Comparison of ENCODE assay signal across 13 cellular contexts in the genomic region with DNA sequence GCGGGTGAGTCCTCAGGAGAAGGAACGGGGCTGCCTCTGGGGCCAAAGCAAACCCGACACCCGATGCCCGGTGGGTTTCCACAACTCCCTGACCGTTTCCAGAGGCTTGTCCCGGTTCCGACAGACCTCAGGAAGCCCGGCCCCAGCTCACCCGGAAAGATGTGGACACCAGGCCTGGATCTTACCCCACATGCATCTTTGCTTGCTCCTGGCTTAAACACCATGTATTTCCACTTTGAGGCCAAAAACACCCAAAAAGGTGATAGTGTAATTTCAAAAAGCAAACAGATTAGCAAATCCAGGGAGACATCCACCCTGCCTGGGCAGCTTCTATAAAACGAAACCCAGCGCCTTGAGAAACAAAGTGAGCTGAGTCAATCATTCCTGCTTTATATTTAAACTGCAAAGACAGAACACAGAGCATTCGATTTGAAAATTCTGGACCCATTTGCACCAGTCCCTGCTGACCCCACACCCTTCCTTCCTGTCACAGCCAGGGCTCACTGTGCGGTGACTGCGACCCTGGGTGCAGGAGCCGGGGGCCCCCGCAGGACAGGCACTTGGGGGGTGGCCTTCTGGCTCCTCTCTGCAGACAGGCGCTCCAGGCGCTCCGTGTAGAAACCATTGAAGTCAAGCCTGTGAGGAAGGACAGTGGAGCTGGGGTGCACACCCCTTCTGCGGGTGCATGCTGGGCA. TPM values are rescaled to one million over a fixed set of nuclear protein-coding genes. Genes with fewer than 3 reads are reported as not detected.
A peak's percentile ranks its signal among the peaks of the same experiment; 100 is the strongest.
DNase-seq lines count a peak whose midpoint lies in the region; ATAC-seq and TF ChIP-seq lines count a peak whose summit lies in the region.
"Had no signal": no experiment of that assay in that cellular context is flagged by ENCODE, and none has a peak within 500 bp of the region (broad histone marks: within the 10 kb centered on the region; RNA-seq: fewer than 3 reads in every experiment).

No MANE protein-coding gene starts in this region.

- H3K9me3 Mint-ChIP-seq in CD14-positive monocyte (peaks cover 0 to 2% (median 0%) of the 10 kb centered on the region in 7 donors), nephron progenitor cell (no peaks in the 10 kb centered on the region)
- H3K9me3 Mint-ChIP-seq in activated naive CD4-positive, alpha-beta T cell treated with anti-CD3 and anti-CD28 coated beads for 36 hours = no peaks in the 10 kb centered on the region
- H3K9me3 Mint-ChIP-seq: WTC11 had no signal

- H3F3A ChIP-seq in Loucy (ENCODE audit: low read depth) = no peaks in the 10 kb centered on the region

- H3K4me3 ChIP-seq in Loucy (ENCODE audit: low read length, poor library complexity, severe bottlenecking) (no peak overlapping the region), colonic mucosa (no peak overlapping the region), mucosa of descending colon (no peak overlapping the region), tibial nerve (no peak overlapping the region)

- CTCF ChIA-PET in activated naive CD4-positive, alpha-beta T cell treated with anti-CD3 and anti-CD28 coated beads for 36 hours (lab: Charles Lee) = interaction anchor here (0.6 to 2.8 kb wide), 4 partner anchors 15 to 136 kb away, joined by 3 to 7 read pairs (median 4); no protein-coding TSS in a partner anchor

- DNase-seq in CD14-positive monocyte (ENCODE audit: low spot score) (no peak), colonic mucosa (no peak), nephron progenitor cell (no peak), mucosa of descending colon (no peak), tibial nerve (ENCODE audit: low spot score in 2 of 2) (no peak)
- no peak for DNase-seq in activated naive CD4-positive, alpha-beta T cell treated with anti-CD3 and anti-CD28 coated beads for 36 hours
- DNase-seq in activated CD4-positive, alpha-beta T cell treated with anti-CD3 and anti-CD28 coated beads, Interleukin-2, amount 50 U/mL, for 48 hours = no peak

- TF ChIP-seq CTCF in CD14-positive monocyte (IDR thresholded peaks at IDR 0.05) = no peak
- no peak for TF ChIP-seq CTCF in Loucy (conservative IDR thresholded peaks at IDR 0.05; ENCODE audit: low read length)
- TF ChIP-seq CTCF in colonic mucosa (IDR thresholded peaks at IDR 0.05) = no peak
- no peak for TF ChIP-seq CTCF in nephron progenitor cell (IDR thresholded peaks at IDR 0.05)
- no peak for TF ChIP-seq CTCF in mucosa of descending colon (IDR thresholded peaks at IDR 0.05)
- no peak for TF ChIP-seq CTCF in tibial nerve (IDR thresholded peaks at IDR 0.05)

- H3K9me2 ChIP-seq in Loucy (replicated peaks; ENCODE audit: low read depth, low read length) = no peaks in the 10 kb centered on the region

- peaks cover 41 to 46% of the 10 kb centered on the region in 2 donors for H3K36me3 Mint-ChIP-seq in CD14-positive monocyte
- H3K36me3 Mint-ChIP-seq in nephron progenitor cell (ENCODE audit: low read depth) = peaks cover 17% of the 10 kb centered on the region
- peaks cover 11% of the 10 kb centered on the region for H3K36me3 Mint-ChIP-seq in activated naive CD4-positive, alpha-beta T cell treated with anti-CD3 and anti-CD28 coated beads for 36 hours (ENCODE audit: low read depth)

- intact Hi-C loops in CD14-positive monocyte (cut with micrococcal nuclease) = loop anchor here (2.0 kb wide), 3 partner anchors 13 to 29 kb away; partner anchors contain the start of genes TUBGCP2 (in 1 of the 2) and ZNF511 (in 1 of the 2)
- intact Hi-C loops in colonic mucosa (cut with DNase I) = no loop called here
- intact Hi-C loops in mucosa of descending colon (cut with DNase I, micrococcal nuclease) = no loop called here
- intact Hi-C loops in activated naive CD4-positive, alpha-beta T cell treated with anti-CD3 and anti-CD28 coated beads for 36 hours (cut with micrococcal nuclease) = loop anchor here (5.0 kb wide), 2 partner anchors 317 to 347 kb away; no protein-coding TSS in a partner anchor

- no peak for ATAC-seq in mucosa of descending colon
- ATAC-seq: WTC11 had no signal

- TF ChIP-seq EP300 in tibial nerve (IDR thresholded peaks at IDR 0.05) = no peak

- H3K4me2 ChIP-seq in Loucy (ENCODE audit: low read depth, low read length, poor library complexity, severe bottlenecking) = peak overlapping the region; percentile 92

- H3K9ac ChIP-seq in Loucy (ENCODE audit: low read depth, low read length, poor library complexity, severe bottlenecking) (peak overlapping the region; percentile 78), colonic mucosa (ENCODE audit: low read depth in 2 of 2, low read length in 2 of 2) (peak overlapping the region in 1 of 2 donors; percentile 18)
- H3K9ac ChIP-seq: parathyroid adenoma had no signal

- no peaks in the 10 kb centered on the region for H3K79me2 ChIP-seq in Loucy (ENCODE audit: insufficient read depth, low read length)
- H3K79me2 ChIP-seq: parathyroid adenoma had no signal

- H3K27me3 ChIP-seq in Loucy (ENCODE audit: insufficient read depth, low read length, poor library complexity, severe bottlenecking) (no peaks in the 10 kb centered on the region), colonic mucosa (peaks cover 16% of the 10 kb centered on the region), tibial nerve (peaks cover 0 to 32% of the 10 kb centered on the region in 2 donors)

- peak overlapping the region; percentile 99 to 100 (median 100) for H3K27ac Mint-ChIP-seq in CD14-positive monocyte
- peak overlapping the region; percentile 51 for H3K27ac Mint-ChIP-seq in nephron progenitor cell
- H3K27ac Mint-ChIP-seq in activated naive CD4-positive, alpha-beta T cell treated with anti-CD3 and anti-CD28 coated beads for 36 hours = no peak overlapping the region

- H3K27me3 Mint-ChIP-seq in CD14-positive monocyte (ENCODE audit: low read depth in 3 of 3) (peaks cover 0 to 14% (median 2%) of the 10 kb centered on the region in 3 donors), nephron progenitor cell (ENCODE audit: low read depth, poor library complexity) (peaks cover 13% of the 10 kb centered on the region)
- H3K27me3 Mint-ChIP-seq in activated naive CD4-positive, alpha-beta T cell treated with anti-CD3 and anti-CD28 coated beads for 36 hours (ENCODE audit: low read depth) = no peaks in the 10 kb centered on the region

- H3K27ac ChIP-seq in colonic mucosa (peak overlapping the region; percentile 41), tibial nerve (no peak overlapping the region)
- H3K27ac ChIP-seq: parathyroid adenoma had no signal

- H3K4me1 ChIP-seq in Loucy (ENCODE audit: insufficient read depth, low read length, poor library complexity, severe bottlenecking) (peaks cover 55% of the 10 kb centered on the region), colonic mucosa (peaks cover 4% of the 10 kb centered on the region), mucosa of descending colon (ENCODE audit: low read depth) (peaks cover 8% of the 10 kb centered on the region), tibial nerve (peaks cover 0 to 43% (median 17%) of the 10 kb centered on the region in 4 donors)

- H3K4me1 Mint-ChIP-seq in CD14-positive monocyte = peaks cover 57% of the 10 kb centered on the region
- H3K4me1 Mint-ChIP-seq in nephron progenitor cell = peaks cover 35% of the 10 kb centered on the region
- peaks cover 23% of the 10 kb centered on the region for H3K4me1 Mint-ChIP-seq in activated naive CD4-positive, alpha-beta T cell treated with anti-CD3 and anti-CD28 coated beads for 36 hours (ENCODE audit: low read depth)

- H3K36me3 ChIP-seq in Loucy (ENCODE audit: insufficient read depth, low read length) (peaks cover 28% of the 10 kb centered on the region; the same call in 1 of the 2 replicates), colonic mucosa (peaks cover 4% of the 10 kb centered on the region), mucosa of descending colon (ENCODE audit: low read depth) (peaks cover 10% of the 10 kb centered on the region), tibial nerve (peaks cover 2 to 63% (median 10%) of the 10 kb centered on the region in 3 donors)

- no peaks in the 10 kb centered on the region for H3K9me3 ChIP-seq in Loucy (ENCODE audit: insufficient read depth, low read depth, low read length)
- H3K9me3 ChIP-seq in colonic mucosa = no peaks in the 10 kb centered on the region
- H3K9me3 ChIP-seq in mucosa of descending colon = no peaks in the 10 kb centered on the region
- H3K9me3 ChIP-seq in tibial nerve = no peaks in the 10 kb centered on the region

- H2AFZ ChIP-seq in Loucy (ENCODE audit: low read length) = no peak overlapping the region
- H2AFZ ChIP-seq: parathyroid adenoma had no signal

- WGBS in tibial nerve, 2 donors = 76 to 85% methylated on average over 18 to 21 of the region's 21 CpGs

- no peaks in the 10 kb centered on the region for H4K20me1 ChIP-seq in Loucy (ENCODE audit: insufficient read depth, low read length, poor library complexity, severe bottlenecking)

- no peak for TF ChIP-seq POLR2A in tibial nerve (IDR thresholded peaks at IDR 0.05)

- H3K4me3 Mint-ChIP-seq in CD14-positive monocyte (peak overlapping the region; percentile 68 to 91), nephron progenitor cell (no peak overlapping the region)
- no peak overlapping the region for H3K4me3 Mint-ChIP-seq in activated naive CD4-positive, alpha-beta T cell treated with anti-CD3 and anti-CD28 coated beads for 36 hours
- H3K4me3 Mint-ChIP-seq: WTC11 had no signal

RNA-seq across cellular contexts. Expression of gene ADAM8, which starts 2.7 kb away (rescaled TPM):
- 10 to 100 TPM; 32.7 to 72.8 TPM for polyA plus RNA-seq in CD14-positive monocyte
- total RNA-seq in colonic mucosa (1 to 10 TPM; 3.7 to 5.7 TPM), mucosa of descending colon (1 to 10 TPM; 4.8 to 7.0 (median 5.2) TPM), tibial nerve (10 to 100 TPM in 1 of 4 donors, 1 to 10 TPM in 3; 2.7 to 11.3 (median 6.4) TPM)
- total RNA-seq in activated naive CD4-positive, alpha-beta T cell treated with anti-CD3 and anti-CD28 coated beads for 36 hours = 100 to 1,000 TPM; 112 to 120 TPM

RNA-seq across cellular contexts. Expression of gene TUBGCP2, which starts 29.3 kb away (rescaled TPM):
- 10 to 100 TPM; 25.9 to 39.3 TPM for polyA plus RNA-seq in CD14-positive monocyte
- total RNA-seq in colonic mucosa (10 to 100 TPM; 64.7 to 67.5 TPM), mucosa of descending colon (10 to 100 TPM; 48.1 to 63.4 (median 58.8) TPM), tibial nerve (10 to 100 TPM; 35.8 to 73.5 (median 45.7) TPM)
- 10 to 100 TPM; 47.9 to 56.1 TPM for total RNA-seq in activated naive CD4-positive, alpha-beta T cell treated with anti-CD3 and anti-CD28 coated beads for 36 hours

RNA-seq across cellular contexts. Expression of gene ZNF511, which starts 29.3 kb away (rescaled TPM):
- 100 to 1,000 TPM in 1 of 2 donors, 10 to 100 TPM in 1; 84.7 to 118 TPM for polyA plus RNA-seq in CD14-positive monocyte
- total RNA-seq in colonic mucosa = 10 to 100 TPM; 53.9 to 78.2 TPM
- total RNA-seq in mucosa of descending colon = 10 to 100 TPM; 39.1 to 54.0 (median 42.7) TPM
- 10 to 100 TPM; 37.1 to 39.4 TPM for total RNA-seq in activated naive CD4-positive, alpha-beta T cell treated with anti-CD3 and anti-CD28 coated beads for 36 hours
- 10 to 100 TPM; 29.3 to 44.8 (median 35.0) TPM for total RNA-seq in tibial nerve

RNA-seq across cellular contexts. Expression of gene VENTX, which starts 41.8 kb away (rescaled TPM):
- 1 to 10 TPM; 1.4 to 1.6 TPM for polyA plus RNA-seq in CD14-positive monocyte
- total RNA-seq in colonic mucosa (under 1 TPM; 0.15 to 0.24 TPM), mucosa of descending colon (1 to 10 TPM in 1 of 3 donors, under 1 TPM in 2; 0.09 to 1.2 (median 0.36) TPM), tibial nerve (10 to 100 TPM in 1 of 4 donors, 1 to 10 TPM in 3; 2.5 to 10.5 (median 4.9) TPM)
- total RNA-seq in activated naive CD4-positive, alpha-beta T cell treated with anti-CD3 and anti-CD28 coated beads for 36 hours = not detected
- total RNA-seq: fibroblast of lung had no signal
- polyA plus RNA-seq: fibroblast of lung had no signal

RNA-seq across cellular contexts. Expression of gene UTF1, which starts 49.4 kb away (rescaled TPM):
- polyA plus RNA-seq in CD14-positive monocyte = under 1 TPM; 0.14 to 0.48 TPM
- not detected for total RNA-seq in colonic mucosa
- not detected for total RNA-seq in mucosa of descending colon
- not detected for total RNA-seq in activated naive CD4-positive, alpha-beta T cell treated with anti-CD3 and anti-CD28 coated beads for 36 hours
- total RNA-seq in tibial nerve = not detected
- total RNA-seq: fibroblast of lung, lower leg skin, ureter had no signal
- polyA plus RNA-seq: fibroblast of lung had no signal

Comparison
In these comparisons a context has a peak if more than half of its experiments do, and no peak if none do; other contexts are left out.
1. H3K4me3 Mint-ChIP-seq: peak in CD14-positive monocyte (2 of 2); none in nephron progenitor cell (single experiment) and activated naive CD4-positive, alpha-beta T cell treated with anti-CD3 and anti-CD28 coated beads for 36 hours (single experiment).
2. RNA of gene ADAM8, which starts 2.7 kb away (total RNA-seq): 112 to 120 TPM in activated naive CD4-positive, alpha-beta T cell treated with anti-CD3 and anti-CD28 coated beads for 36 hours; 2.7 to 11.3 TPM in tibial nerve, 3.7 to 5.7 TPM in colonic mucosa and 4.8 to 7.0 TPM in mucosa of descending colon; every median in the first group is over 4 times any median in the second.
3. intact Hi-C loops: an anchor here in CD14-positive monocyte (2.0 kb wide) and activated naive CD4-positive, alpha-beta T cell treated with anti-CD3 and anti-CD28 coated beads for 36 hours (5.0 kb wide); none called in colonic mucosa and mucosa of descending colon.